ENCODE assay signal across 9 cellular contexts in the genomic region with DNA sequence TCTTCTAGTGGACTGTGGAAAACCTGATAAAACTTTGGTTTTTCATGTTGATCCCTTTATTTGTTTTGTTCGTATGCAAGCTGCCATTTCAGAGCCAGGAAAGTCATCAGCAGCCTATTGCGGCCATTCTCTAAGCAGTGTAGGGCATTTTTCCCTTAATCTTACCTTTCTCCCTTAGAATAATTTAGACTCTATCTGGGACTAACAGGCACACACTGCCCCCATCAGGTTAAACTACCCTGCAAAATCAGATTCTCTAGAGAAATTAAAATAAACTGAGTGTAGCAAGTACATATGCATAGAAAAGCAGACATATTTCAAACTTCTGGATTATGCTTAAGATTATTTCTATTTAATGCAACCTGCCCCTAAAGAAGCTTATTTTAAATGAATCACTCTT.
DNase-seq lines count a peak whose midpoint lies in the region; ATAC-seq and TF ChIP-seq lines count a peak whose summit lies in the region.
"Had no signal": no experiment of that assay in that cellular context is flagged by ENCODE, and none has a peak within 500 bp of the region (broad histone marks: within the 10 kb centered on the region; RNA-seq: fewer than 3 reads in every experiment).

No MANE protein-coding gene starts in this region.

- H3K36me3 ChIP-seq in Caco-2 (ENCODE audit: control insufficient read depth, insufficient read depth, low read length) = peaks cover 1% of the 10 kb centered on the region; the same call in 1 of the 2 replicates
- H3K36me3 ChIP-seq in MG63 = no peaks in the 10 kb centered on the region

- ATAC-seq in stimulated activated naive CD8-positive, alpha-beta T cell treated with anti-CD3 and anti-CD28 coated beads, Interleukin-15, amount 100 ng/mL, for 72 hours = no peak
- ATAC-seq in HG03097 (IDR thresholded peaks at IDR 0.05; ENCODE audit: low FRiP score, unreplicated experiment) = no peak

- no peak overlapping the region for H3K27ac Mint-ChIP-seq in Caco-2 (ENCODE audit: unreplicated experiment)
- H3K27ac Mint-ChIP-seq in stimulated activated naive CD8-positive, alpha-beta T cell treated with anti-CD3 and anti-CD28 coated beads, Interleukin-15, amount 100 ng/mL, for 72 hours = no peak overlapping the region
- H3K27ac Mint-ChIP-seq: dendritic cell treated with granulocyte-macrophage colony-stimulating factor and Interleukin-4, amounts not matched to agents 40 ng/mL and 50 ng/mL, for 4 days had no signal

- intact Hi-C loops in Caco-2 (cut with micrococcal nuclease; ENCODE audit: unreplicated experiment) = loop anchor here (1.0 to 5.0 kb wide), 6 partner anchors 92 to 637 kb away; no protein-coding TSS in a partner anchor

- H3K27me3 Mint-ChIP-seq in Caco-2 (ENCODE audit: insufficient read depth, unreplicated experiment) = no peaks in the 10 kb centered on the region
- H3K27me3 Mint-ChIP-seq in stimulated activated naive CD8-positive, alpha-beta T cell treated with anti-CD3 and anti-CD28 coated beads, Interleukin-15, amount 100 ng/mL, for 72 hours = peaks cover 9% of the 10 kb centered on the region
- H3K27me3 Mint-ChIP-seq: dendritic cell treated with granulocyte-macrophage colony-stimulating factor and Interleukin-4, amounts not matched to agents 40 ng/mL and 50 ng/mL, for 4 days had no signal

- H3K27me3 ChIP-seq in Caco-2 (replicated peaks; ENCODE audit: control insufficient read depth, insufficient read depth, low read length) (no peaks in the 10 kb centered on the region), MG63 (no peaks in the 10 kb centered on the region)

- no peaks in the 10 kb centered on the region for H3K9me3 Mint-ChIP-seq in Caco-2 (ENCODE audit: unreplicated experiment)
- H3K9me3 Mint-ChIP-seq in stimulated activated naive CD8-positive, alpha-beta T cell treated with anti-CD3 and anti-CD28 coated beads, Interleukin-15, amount 100 ng/mL, for 72 hours = no peaks in the 10 kb centered on the region
- H3K9me3 Mint-ChIP-seq: dendritic cell treated with granulocyte-macrophage colony-stimulating factor and Interleukin-4, amounts not matched to agents 40 ng/mL and 50 ng/mL, for 4 days had no signal

- H3K4me3 ChIP-seq in Caco-2 (ENCODE audit: low read depth, low read length) (no peak overlapping the region), LNCaP clone FGC (ENCODE audit: low read depth, low read length) (no peak overlapping the region), MG63 (no peak overlapping the region)

- H3K4me1 ChIP-seq in Caco-2 = peaks cover 4% of the 10 kb centered on the region

- POLR2A ChIA-PET in Caco-2 (lab: Charles Lee) = no interaction called here

- no TSS peak for BruUV-seq in Caco-2 (replicated peaks; lab: Mats Ljungman, UMichigan)

- H3K4me3 Mint-ChIP-seq in Caco-2 (ENCODE audit: unreplicated experiment) = no peak overlapping the region
- H3K4me3 Mint-ChIP-seq in stimulated activated naive CD8-positive, alpha-beta T cell treated with anti-CD3 and anti-CD28 coated beads, Interleukin-15, amount 100 ng/mL, for 72 hours = no peak overlapping the region
- H3K4me3 Mint-ChIP-seq: dendritic cell treated with granulocyte-macrophage colony-stimulating factor and Interleukin-4, amounts not matched to agents 40 ng/mL and 50 ng/mL, for 4 days had no signal

- DNase-seq in Caco-2 = peak in 1 of 2 experiments; percentile 52
- DNase-seq in LNCaP clone FGC (ENCODE audit: low read depth) = peak; percentile 8
- DNase-seq in amniotic stem cell (lab: John Stamatoyannopoulos, UW) = peak; percentile 3
- DNase-seq in kidney glomerular epithelial cell (lab: John Stamatoyannopoulos, UW) = peak; percentile 18
- no peak for DNase-seq in NK-92 (lab: John Stamatoyannopoulos, UW; ENCODE audit: unreplicated experiment)
- no peak for DNase-seq in stimulated activated naive CD8-positive, alpha-beta T cell treated with anti-CD3 and anti-CD28 coated beads, Interleukin-15, amount 100 ng/mL, for 72 hours
- DNase-seq in MG63 = no peak

- CTCF ChIA-PET in Caco-2 (lab: Charles Lee) = interaction anchor here (0.9 to 1.1 kb wide), 3 partner anchors 112 to 318 kb away, joined by 3 to 6 read pairs (median 4); no protein-coding TSS in a partner anchor

- TF ChIP-seq CTCF in Caco-2 (IDR thresholded peaks at IDR 0.05; ENCODE audit: insufficient read depth in 1 of 2, low read depth in 1 of 2, low read length in 1 of 2, severe bottlenecking in 1 of 2, unreplicated experiment in 1 of 2) (peak; percentile 37 to 59), LNCaP clone FGC (IDR thresholded peaks at IDR 0.05; ENCODE audit: control insufficient read depth, extremely low read depth, insufficient read depth) (peak; percentile 63)

- H3K4me1 Mint-ChIP-seq in Caco-2 (ENCODE audit: low read depth, unreplicated experiment) = peaks cover 16% of the 10 kb centered on the region
- no peaks in the 10 kb centered on the region for H3K4me1 Mint-ChIP-seq in stimulated activated naive CD8-positive, alpha-beta T cell treated with anti-CD3 and anti-CD28 coated beads, Interleukin-15, amount 100 ng/mL, for 72 hours

- H3K9me3 ChIP-seq in Caco-2 (no peaks in the 10 kb centered on the region), MG63 (no peaks in the 10 kb centered on the region)

- H3K36me3 Mint-ChIP-seq in Caco-2 (ENCODE audit: insufficient read depth, unreplicated experiment) = no peaks in the 10 kb centered on the region

Comparison
In these comparisons a context has a peak if more than half of its experiments do, and no peak if none do; other contexts are left out.
1. DNase-seq: peak in LNCaP clone FGC (single experiment), amniotic stem cell (single experiment) and kidney glomerular epithelial cell (single experiment); none in NK-92 (single experiment), stimulated activated naive CD8-positive, alpha-beta T cell treated with anti-CD3 and anti-CD28 coated beads, Interleukin-15, amount 100 ng/mL, for 72 hours (0 of 2) and MG63 (single experiment).